1 cellular context compared by ENCODE assay signal in genomic region chr21:45356251-45356650, GRCh38.
TF ChIP-seq lines count a peak whose summit lies in the region.

No MANE protein-coding gene starts in this region.

TF ChIP-seq in liver, 16 proteins besides CTCF, POLR2A, EP300 and RAD21 (continued from another document):
- TF ChIP-seq ZBTB33 (IDR thresholded peaks at IDR 0.05) (no peak), TAF1 (conservative IDR thresholded peaks at IDR 0.05) (no peak), NR2F2 (IDR thresholded peaks at IDR 0.05) (no peak)
